9 cellular contexts compared by ENCODE assay signal in the genomic region with DNA sequence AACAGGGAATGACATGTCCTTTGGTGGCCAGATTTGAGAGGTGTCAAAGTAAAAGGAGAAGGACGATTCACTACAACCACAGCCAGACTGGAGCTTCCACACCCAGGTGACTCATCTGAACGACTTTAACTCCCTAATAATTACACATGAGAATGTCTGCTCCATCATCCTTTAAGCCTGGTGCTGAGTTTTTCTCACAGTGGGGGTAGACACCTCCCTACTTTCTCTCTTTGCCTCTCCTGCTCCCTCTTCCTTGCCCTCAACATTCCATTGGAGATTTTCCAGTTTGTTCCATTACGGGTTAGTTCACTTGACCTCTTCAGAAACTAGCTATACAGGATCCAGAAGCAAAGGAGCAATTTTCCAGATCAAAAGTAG.
DNase-seq lines count a peak whose midpoint lies in the region; ATAC-seq and TF ChIP-seq lines count a peak whose summit lies in the region.
"Had no signal": no experiment of that assay in that cellular context is flagged by ENCODE, and none has a peak within 500 bp of the region (broad histone marks: within the 10 kb centered on the region; RNA-seq: fewer than 3 reads in every experiment).

No MANE protein-coding gene starts in this region.

- peaks cover 0 to 9% (median 4%) of the 10 kb centered on the region in 4 donors for H3K36me3 ChIP-seq in upper lobe of left lung

- intact Hi-C loops in left colon (cut with DNase I, micrococcal nuclease), result loop anchor here in 1 of 2 donors (10.0 kb wide), 1 partner anchor 100 kb away; no protein-coding TSS in a partner anchor

- H3K27ac ChIP-seq in upper lobe of left lung, result peak overlapping the region; percentile 77 to 90 (median 78)

- H3K27me3 ChIP-seq in upper lobe of left lung, result no peaks in the 10 kb centered on the region

- H3K9me3 Mint-ChIP-seq in activated naive CD4-positive, alpha-beta T cell treated with anti-CD3 and anti-CD28 coated beads, Interleukin-2, amount 50 U/mL, for 24 hours, result no peaks in the 10 kb centered on the region

- H3K4me3 ChIP-seq in upper lobe of left lung, result no peak overlapping the region

- H3K4me1 Mint-ChIP-seq in activated naive CD4-positive, alpha-beta T cell treated with anti-CD3 and anti-CD28 coated beads, Interleukin-2, amount 50 U/mL, for 24 hours, result peaks cover 98% of the 10 kb centered on the region

- peak overlapping the region; percentile 87 for H3K27ac Mint-ChIP-seq in activated naive CD4-positive, alpha-beta T cell treated with anti-CD3 and anti-CD28 coated beads, Interleukin-2, amount 50 U/mL, for 24 hours

- DNase-seq in activated naive CD4-positive, alpha-beta T cell treated with Interleukin-2 at 50 U/mL for 16 hours, result no peak
- DNase-seq in amniotic epithelial cell (ENCODE audit: low read depth) (peak; percentile 74), left colon (no peak), upper lobe of left lung (no peak), NCI-H1436 treated with DMSO at 0.1 percent for 48 hours (lab: John Stamatoyannopoulos, UW) (no peak)

- H3K27me3 Mint-ChIP-seq in activated naive CD4-positive, alpha-beta T cell treated with anti-CD3 and anti-CD28 coated beads, Interleukin-2, amount 50 U/mL, for 24 hours, result no peaks in the 10 kb centered on the region

- no peak for TF ChIP-seq EP300 in upper lobe of left lung (IDR thresholded peaks at IDR 0.05)

- peaks cover 29 to 51% (median 38%) of the 10 kb centered on the region in 4 donors for H3K4me1 ChIP-seq in upper lobe of left lung

- H3K36me3 Mint-ChIP-seq in activated naive CD4-positive, alpha-beta T cell treated with anti-CD3 and anti-CD28 coated beads, Interleukin-2, amount 50 U/mL, for 24 hours, result peaks cover 13% of the 10 kb centered on the region

- ATAC-seq in left colon (peak; percentile 14), upper lobe of left lung (ENCODE audit: low FRiP score in 2 of 2) (peak in 1 of 2 donors; percentile 72), HG02973 (IDR thresholded peaks at IDR 0.05; ENCODE audit: unreplicated experiment) (no peak), HG03521 (IDR thresholded peaks at IDR 0.05; ENCODE audit: unreplicated experiment) (no peak)
- ATAC-seq: activated CD4-positive, CD25-positive, alpha-beta regulatory T cell treated with anti-CD3 and anti-CD28 coated beads, Interleukin-2, amount 50 U/mL, for 24 hours had no signal

- TF ChIP-seq CTCF in upper lobe of left lung (IDR thresholded peaks at IDR 0.05), result no peak

- 34% methylated on average over 3 of the region's 3 CpGs for WGBS in upper lobe of left lung, 2 donors

- TF ChIP-seq POLR2A in upper lobe of left lung (IDR thresholded peaks at IDR 0.05), result no peak

- H3K9me3 ChIP-seq in upper lobe of left lung, result no peaks in the 10 kb centered on the region

- peak overlapping the region; percentile 80 for H3K4me3 Mint-ChIP-seq in activated naive CD4-positive, alpha-beta T cell treated with anti-CD3 and anti-CD28 coated beads, Interleukin-2, amount 50 U/mL, for 24 hours
